8 cellular contexts compared by ENCODE assay signal in the genomic region with DNA sequence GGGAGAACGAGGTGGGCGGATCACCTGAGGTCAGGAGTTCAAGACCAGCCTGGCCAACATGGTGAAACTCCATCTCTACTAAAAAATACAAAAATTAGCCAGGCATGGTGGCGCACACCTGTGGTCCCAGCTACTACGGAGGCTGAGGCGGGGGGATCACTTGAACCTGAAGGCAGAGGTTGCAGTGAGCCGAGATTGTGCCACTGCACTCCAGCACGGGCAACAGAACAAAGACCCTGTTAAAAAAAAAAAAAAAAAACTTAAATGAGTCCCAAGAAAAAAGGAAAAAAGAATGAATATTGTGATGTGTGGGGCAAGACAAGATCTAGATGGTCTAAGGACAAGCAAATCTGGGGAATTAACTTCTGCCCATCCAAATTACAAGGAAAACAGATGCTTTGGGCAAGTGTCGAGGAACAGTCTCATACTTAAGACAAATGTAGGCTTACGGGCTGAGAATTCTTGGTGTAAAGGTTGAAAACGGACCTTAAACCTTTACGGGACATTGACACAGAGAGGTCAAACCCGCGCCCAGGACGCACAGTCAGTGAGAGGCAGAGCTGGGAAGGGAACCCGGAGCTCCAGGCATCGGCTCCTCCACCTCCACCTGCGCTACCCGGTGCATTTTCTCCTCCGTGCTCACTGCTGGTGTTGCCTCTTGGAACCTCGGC. TPM values are rescaled to one million over a fixed set of nuclear protein-coding genes. Genes with fewer than 3 reads are reported as not detected.
A peak's percentile ranks its signal among the peaks of the same experiment; 100 is the strongest.
DNase-seq lines count a peak whose midpoint lies in the region; ATAC-seq and TF ChIP-seq lines count a peak whose summit lies in the region.

No MANE protein-coding gene starts in this region.

- peak; percentile 24 for ATAC-seq in activated CD8-positive, alpha-beta memory T cell treated with anti-CD3 and anti-CD28 coated beads, Interleukin-2, amount 10 ng/mL, durations not matched to agents 7 days and 5 days

- no peaks in the 10 kb centered on the region for H3F3A ChIP-seq in Loucy (ENCODE audit: low read depth)

- H4K91ac ChIP-seq in neuronal stem cell (ENCODE audit: low read depth, low read length, poor library complexity), result no peak overlapping the region

- H3K4me3 ChIP-seq in Loucy (ENCODE audit: low read length, poor library complexity, severe bottlenecking) (peak overlapping the region; percentile 87), endocrine pancreas (ENCODE audit: control insufficient read depth, insufficient read depth, low read length) (peak overlapping the region; percentile 47), neuronal stem cell (ENCODE audit: low read length in 2 of 2) (peak overlapping the region; percentile 79 to 87)

- H3K27ac ChIP-seq in neuronal stem cell (replicated peaks; ENCODE audit: low read length), result no peak overlapping the region

- peak overlapping the region; percentile 6 for H3K18ac ChIP-seq in neuronal stem cell (ENCODE audit: low read length)

- no peak overlapping the region for H3K14ac ChIP-seq in neuronal stem cell (ENCODE audit: low read length)

- H3K4me1 ChIP-seq in Loucy (ENCODE audit: insufficient read depth, low read length, poor library complexity, severe bottlenecking) (peaks cover 10% of the 10 kb centered on the region), endocrine pancreas (ENCODE audit: control insufficient read depth, insufficient read depth, low read length) (no peaks in the 10 kb centered on the region), neuronal stem cell (ENCODE audit: control insufficient read depth in 2 of 2, insufficient read depth in 1 of 2, low read depth in 1 of 2, low read length in 2 of 2) (peaks cover 2 to 8% of the 10 kb centered on the region in 2 donors)

- H3K4me3 Mint-ChIP-seq in activated CD8-positive, alpha-beta memory T cell treated with anti-CD3 and anti-CD28 coated beads, Interleukin-2, amount 10 ng/mL, durations not matched to agents 7 days and 5 days, result peak overlapping the region; percentile 76

- H3K4me1 Mint-ChIP-seq in activated CD8-positive, alpha-beta memory T cell treated with anti-CD3 and anti-CD28 coated beads, Interleukin-2, amount 10 ng/mL, durations not matched to agents 7 days and 5 days, result peaks cover 21% of the 10 kb centered on the region

- no peak overlapping the region for H4K8ac ChIP-seq in neuronal stem cell (ENCODE audit: low read depth, low read length)

- H3K9ac ChIP-seq in Loucy (ENCODE audit: low read depth, low read length, poor library complexity, severe bottlenecking), result peak overlapping the region; percentile 65
- no peak overlapping the region for H3K9ac ChIP-seq in endocrine pancreas (ENCODE audit: control insufficient read depth, insufficient read depth, low read length)
- no peak overlapping the region for H3K9ac ChIP-seq in neuronal stem cell (ENCODE audit: low read depth, low read length, poor library complexity)

- no peak overlapping the region for H2BK15ac ChIP-seq in neuronal stem cell (ENCODE audit: low read length)

- no CpG with 5 or more reads among the region's 20 CpGs for WGBS in neuronal stem cell (ENCODE audit: extremely low coverage in 2 of 2, insufficient read length in 2 of 2, insufficient replicate concordance in 1 of 2), 2 donors

- DNase-seq in activated CD8-positive, alpha-beta memory T cell treated with anti-CD3 and anti-CD28 coated beads, Interleukin-2, amount 10 ng/mL, durations not matched to agents 7 days and 5 days, result no peak
- DNase-seq in activated CD8-positive, alpha-beta memory T cell treated with anti-CD3 and anti-CD28 coated beads for 24 hours, result no peak
- no peak for DNase-seq in neuronal stem cell (ENCODE audit: low spot score)
- DNase-seq in NK-92 treated with Interleukin-12 subunit alpha and Interleukin-12 subunit beta, amount 100 ng/mL, for 24 hours (lab: John Stamatoyannopoulos, UW), result no peak
- no peak for DNase-seq in HEK293T (ENCODE audit: extremely low spot score)
- no peak for DNase-seq in DMS53 treated with DMSO at 0.1 percent for 48 hours (lab: John Stamatoyannopoulos, UW; ENCODE audit: unreplicated experiment)

- H3K4me2 ChIP-seq in Loucy (ENCODE audit: low read depth, low read length, poor library complexity, severe bottlenecking), result peak overlapping the region; percentile 100
- peak overlapping the region; percentile 78 for H3K4me2 ChIP-seq in neuronal stem cell (ENCODE audit: insufficient read depth, low read length, poor library complexity, severe bottlenecking)

- no peaks in the 10 kb centered on the region for H3K79me1 ChIP-seq in neuronal stem cell (ENCODE audit: low read depth, low read length)

- no peak overlapping the region for H3K27ac Mint-ChIP-seq in activated CD8-positive, alpha-beta memory T cell treated with anti-CD3 and anti-CD28 coated beads, Interleukin-2, amount 10 ng/mL, durations not matched to agents 7 days and 5 days

- peak overlapping the region; percentile 100 for H2AFZ ChIP-seq in Loucy (ENCODE audit: low read length)
- H2AFZ ChIP-seq in neuronal stem cell (ENCODE audit: low read length), result peak overlapping the region; percentile 95

- no peak overlapping the region for H2BK5ac ChIP-seq in neuronal stem cell (ENCODE audit: low read length)

- no peak overlapping the region for H2BK12ac ChIP-seq in neuronal stem cell (ENCODE audit: low read length)

- no peak overlapping the region for H2BK120ac ChIP-seq in neuronal stem cell (ENCODE audit: low read depth, low read length)

- no peak for TF ChIP-seq CTCF in Loucy (conservative IDR thresholded peaks at IDR 0.05; ENCODE audit: low read length)

- CTCF ChIA-PET in activated CD8-positive, alpha-beta memory T cell treated with anti-CD3 and anti-CD28 coated beads, Interleukin-2, amount 10 ng/mL, durations not matched to agents 7 days and 5 days (lab: Charles Lee), result interaction anchor here (0.9 to 1.5 kb wide), 3 partner anchors 15 to 89 kb away, joined by 3 to 4 read pairs (median 4); partner anchors contain the start of genes ZBTB45 and ZNF324B
- CTCF ChIA-PET in HEK293T (lab: Yijun Ruan, JAX), result no interaction called here

- H4K20me1 ChIP-seq in Loucy (ENCODE audit: insufficient read depth, low read length, poor library complexity, severe bottlenecking), result peaks cover 8% of the 10 kb centered on the region

- H3K27me3 Mint-ChIP-seq in activated CD8-positive, alpha-beta memory T cell treated with anti-CD3 and anti-CD28 coated beads, Interleukin-2, amount 10 ng/mL, durations not matched to agents 7 days and 5 days, result peaks cover 2% of the 10 kb centered on the region

- POLR2A ChIA-PET in HEK293T (lab: Yijun Ruan, JAX), result interaction anchor here (0.7 to 1.7 kb wide), 5 partner anchors 10 to 95 kb away, joined by 3 to 4 read pairs (median 4); partner anchors contain the start of genes ZBTB45, ZNF324B and ZNF446

- H3K9me3 Mint-ChIP-seq in activated CD8-positive, alpha-beta memory T cell treated with anti-CD3 and anti-CD28 coated beads, Interleukin-2, amount 10 ng/mL, durations not matched to agents 7 days and 5 days (ENCODE audit: low read depth), result no peaks in the 10 kb centered on the region

- H3K9me3 ChIP-seq in Loucy (ENCODE audit: insufficient read depth, low read depth, low read length) (no peaks in the 10 kb centered on the region), endocrine pancreas (ENCODE audit: control insufficient read depth, low read length) (no peaks in the 10 kb centered on the region), neuronal stem cell (replicated peaks in 1 of 2; ENCODE audit: control insufficient read depth in 2 of 2, insufficient read depth in 1 of 2, low read depth in 1 of 2, low read length in 2 of 2) (no peaks in the 10 kb centered on the region)

- no peak overlapping the region for H3K4ac ChIP-seq in neuronal stem cell (ENCODE audit: low read length)

- peaks cover 7% of the 10 kb centered on the region for H3K36me3 Mint-ChIP-seq in activated CD8-positive, alpha-beta memory T cell treated with anti-CD3 and anti-CD28 coated beads, Interleukin-2, amount 10 ng/mL, durations not matched to agents 7 days and 5 days

- peaks cover 20% of the 10 kb centered on the region for H3K79me2 ChIP-seq in Loucy (ENCODE audit: insufficient read depth, low read length)

- no peaks in the 10 kb centered on the region for H3K36me3 ChIP-seq in Loucy (ENCODE audit: insufficient read depth, low read length)
- H3K36me3 ChIP-seq in endocrine pancreas (ENCODE audit: control insufficient read depth, insufficient read depth, low read length), result no peaks in the 10 kb centered on the region
- H3K36me3 ChIP-seq in neuronal stem cell (replicated peaks in 1 of 2; ENCODE audit: control insufficient read depth in 2 of 2, insufficient read depth in 2 of 2, low read length in 2 of 2), result peaks cover 8 to 21% of the 10 kb centered on the region in 2 donors

- H3K27me3 ChIP-seq in Loucy (ENCODE audit: insufficient read depth, low read length, poor library complexity, severe bottlenecking), result no peaks in the 10 kb centered on the region
- no peaks in the 10 kb centered on the region for H3K27me3 ChIP-seq in endocrine pancreas (ENCODE audit: control insufficient read depth, insufficient read depth, low read length)
- no peaks in the 10 kb centered on the region for H3K27me3 ChIP-seq in neuronal stem cell (ENCODE audit: control insufficient read depth in 3 of 3, insufficient read depth in 3 of 3, low read depth in 1 of 3, low read length in 3 of 3)

- H3K9me2 ChIP-seq in Loucy (replicated peaks; ENCODE audit: low read depth, low read length), result no peaks in the 10 kb centered on the region

- no peak overlapping the region for H2AK5ac ChIP-seq in neuronal stem cell (ENCODE audit: low read depth, low read length)

- H3K23ac ChIP-seq in neuronal stem cell (ENCODE audit: low read depth, low read length, poor library complexity), result no peak overlapping the region

TF ChIP-seq in HEK293T, 16 proteins besides CTCF, POLR2A, EP300 and RAD21 (continues in another document):
- no peak for TF ChIP-seq BHLHE40 (IDR thresholded peaks at IDR 0.05; ENCODE audit: borderline replicate concordance)

RNA-seq across cellular contexts. Expression of gene ZNF324, which starts 0.7 kb away (rescaled TPM):
- 10 to 100 TPM; 12.8 to 13.9 TPM for total RNA-seq in activated CD8-positive, alpha-beta memory T cell treated with anti-CD3 and anti-CD28 coated beads, Interleukin-2, amount 10 ng/mL, durations not matched to agents 7 days and 5 days
- polyA plus RNA-seq in neuronal stem cell (2013, experiment 1 of 2), result 3.8 TPM
- 3.8 TPM for polyA plus RNA-seq in neuronal stem cell (2013, experiment 2 of 2)

RNA-seq across cellular contexts. Expression of gene ZNF446, which starts 9.9 kb away (rescaled TPM):
- 1 to 10 TPM; 5.9 to 7.4 TPM for total RNA-seq in activated CD8-positive, alpha-beta memory T cell treated with anti-CD3 and anti-CD28 coated beads, Interleukin-2, amount 10 ng/mL, durations not matched to agents 7 days and 5 days
- polyA plus RNA-seq in neuronal stem cell (2013, experiment 1 of 2), result 6.8 TPM
- polyA plus RNA-seq in neuronal stem cell (2013, experiment 2 of 2), result 6.8 TPM

RNA-seq across cellular contexts. Expression of gene ZNF324B, which starts 14.8 kb away (rescaled TPM):
- 10 to 100 TPM; 13.1 to 14.4 TPM for total RNA-seq in activated CD8-positive, alpha-beta memory T cell treated with anti-CD3 and anti-CD28 coated beads, Interleukin-2, amount 10 ng/mL, durations not matched to agents 7 days and 5 days
- 1.8 TPM for polyA plus RNA-seq in neuronal stem cell (2013, experiment 1 of 2)
- polyA plus RNA-seq in neuronal stem cell (2013, experiment 2 of 2), result 2.0 TPM

RNA-seq across cellular contexts. Expression of gene ZNF132, which starts 26.3 kb away (rescaled TPM):
- 1 to 10 TPM; 5.4 to 5.8 TPM for total RNA-seq in activated CD8-positive, alpha-beta memory T cell treated with anti-CD3 and anti-CD28 coated beads, Interleukin-2, amount 10 ng/mL, durations not matched to agents 7 days and 5 days
- polyA plus RNA-seq in neuronal stem cell (2013, experiment 1 of 2), result 1.2 TPM
- 1.3 TPM for polyA plus RNA-seq in neuronal stem cell (2013, experiment 2 of 2)

RNA-seq across cellular contexts. Expression of gene SLC27A5, which starts 45.6 kb away (rescaled TPM):
- 10 to 100 TPM; 22.9 to 23.6 TPM for total RNA-seq in activated CD8-positive, alpha-beta memory T cell treated with anti-CD3 and anti-CD28 coated beads, Interleukin-2, amount 10 ng/mL, durations not matched to agents 7 days and 5 days
- 21.6 TPM for polyA plus RNA-seq in neuronal stem cell (2013, experiment 1 of 2)
- polyA plus RNA-seq in neuronal stem cell (2013, experiment 2 of 2), result 20.7 TPM
